Comparison of ENCODE assay signal across 20 cellular contexts in the genomic region with DNA sequence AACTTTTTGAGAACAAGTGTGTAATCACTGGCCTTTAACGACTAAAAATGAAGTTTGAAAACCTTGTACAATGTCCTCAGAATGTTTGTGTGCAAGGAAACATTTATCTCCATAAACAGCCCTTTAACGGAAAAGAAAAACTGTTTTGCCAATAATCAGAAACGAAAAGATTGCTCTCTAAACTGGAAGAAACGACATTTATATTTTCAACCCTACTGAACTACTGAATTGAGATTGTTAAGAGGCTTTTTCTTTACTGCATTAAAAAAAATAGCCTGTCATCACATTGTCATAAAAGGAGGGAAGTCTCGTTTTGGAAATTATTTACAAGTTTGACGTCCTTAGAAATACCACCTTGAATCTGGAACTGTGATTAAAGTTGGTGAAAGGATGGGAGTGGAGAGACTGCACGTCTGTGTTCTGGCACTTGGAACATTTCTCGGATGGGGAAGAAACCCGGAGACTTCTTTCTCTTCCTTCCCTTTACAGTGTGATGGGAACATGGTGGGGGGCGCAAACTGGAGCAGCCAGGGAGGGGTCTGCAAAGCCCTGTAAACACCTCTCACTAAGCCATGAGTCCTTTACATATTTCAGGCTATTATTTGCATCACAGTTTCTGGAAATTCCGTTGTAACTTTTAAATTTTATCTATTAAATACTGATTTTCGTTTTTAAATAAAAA.
"Had no signal": no experiment of that assay in that cellular context is flagged by ENCODE, and none has a peak within 500 bp of the region (broad histone marks: within the 10 kb centered on the region; RNA-seq: fewer than 3 reads in every experiment).

No MANE protein-coding gene starts in this region.

- H3K4me1 Mint-ChIP-seq: nephron progenitor cell had no signal

- DNase-seq: effector memory CD8-positive, alpha-beta T cell; esophagus squamous epithelium; foreskin fibroblast; glutamatergic neuron; kidney glomerular epithelial cell; mammary epithelial cell; naive thymus-derived CD4-positive, alpha-beta T cell; nephron progenitor cell; psoas muscle; small intestine; stimulated activated CD4-positive, alpha-beta T cell treated with anti-CD3 and anti-CD28 coated beads, Interleukin-12 subunit alpha, Interleukin-12 subunit beta, amount 100 ng/mL, for 4 hours; stimulated activated naive CD4-positive, alpha-beta T cell; stomach; substantia nigra; transverse colon had no signal

- H3K27ac ChIP-seq: esophagus squamous epithelium, gastroesophageal sphincter, hepatocyte, neutrophil, psoas muscle, stomach, thoracic aorta, transverse colon had no signal

- H3K9me3 Mint-ChIP-seq: dendritic cell treated with granulocyte-macrophage colony-stimulating factor and Interleukin-4, amounts not matched to agents 40 ng/mL and 50 ng/mL, for 4 days had no signal

- H3K36me3 Mint-ChIP-seq: naive thymus-derived CD4-positive, alpha-beta T cell had no signal

- H3K27ac Mint-ChIP-seq: dendritic cell treated with granulocyte-macrophage colony-stimulating factor and Interleukin-4, amounts not matched to agents 40 ng/mL and 50 ng/mL, for 4 days; effector memory CD8-positive, alpha-beta T cell; naive thymus-derived CD4-positive, alpha-beta T cell; nephron progenitor cell had no signal

- H3K36me3 ChIP-seq: esophagus squamous epithelium, gastroesophageal sphincter, neutrophil, stomach, thoracic aorta, transverse colon had no signal

- H3K4me3 ChIP-seq: esophagus squamous epithelium, gastroesophageal sphincter, hepatocyte, psoas muscle, stomach, thoracic aorta, transverse colon had no signal

- H3K4me3 Mint-ChIP-seq: dendritic cell treated with granulocyte-macrophage colony-stimulating factor and Interleukin-4, amounts not matched to agents 40 ng/mL and 50 ng/mL, for 4 days; effector memory CD8-positive, alpha-beta T cell; naive thymus-derived CD4-positive, alpha-beta T cell; nephron progenitor cell had no signal

- H3K9me3 ChIP-seq: esophagus squamous epithelium, neutrophil, psoas muscle, thoracic aorta, transverse colon had no signal
